ENCODE assay signal across 12 cellular contexts in genomic region chr5:372556-372910, GRCh38. TPM values are rescaled to one million over a fixed set of nuclear protein-coding genes. Genes with fewer than 3 reads are reported as not detected.
DNase-seq lines count a peak whose midpoint lies in the region; ATAC-seq, FAIRE-seq and TF ChIP-seq lines count a peak whose summit lies in the region.
"Had no signal": no experiment of that assay in that cellular context is flagged by ENCODE, and none has a peak within 500 bp of the region (broad histone marks: within the 10 kb centered on the region; RNA-seq: fewer than 3 reads in every experiment).

No MANE protein-coding gene starts in this region.

- no peak overlapping the region for H3K14ac ChIP-seq in H1 (ENCODE audit: insufficient read length)

- H3K27me3 ChIP-seq in Panc1 (ENCODE audit: control insufficient read depth, insufficient read depth, low read length) = no peaks in the 10 kb centered on the region
- peaks cover 0 to 20% (median 14%) of the 10 kb centered on the region in 4 experiments; a peak in 5 of 7 replicates for H3K27me3 ChIP-seq in H1 (replicated peaks in 1 of 4; ENCODE audit: control insufficient read depth in 3 of 4, extremely low read depth in 1 of 4, insufficient read depth in 3 of 4, low read length in 3 of 4)
- H3K27me3 ChIP-seq in testis = no peaks in the 10 kb centered on the region

- H2AK5ac ChIP-seq in H1 (ENCODE audit: low read depth, low read length) = no peak overlapping the region

- intact Hi-C loops in Panc1 (cut with micrococcal nuclease; ENCODE audit: unreplicated experiment) (no loop called here), testis (cut with DNase I; ENCODE audit: low total_unique reads) (no loop called here)

- no peak overlapping the region for H4K8ac ChIP-seq in H1 (ENCODE audit: extremely low read depth, insufficient read depth, low read length)

- no peak overlapping the region for H3K4ac ChIP-seq in H1 (replicated peaks; ENCODE audit: insufficient read length, low read depth, low read length)

- peaks cover 84% of the 10 kb centered on the region for H3K4me1 Mint-ChIP-seq in activated naive CD4-positive, alpha-beta T cell treated with anti-CD3 and anti-CD28 coated beads, Interleukin-2, amount 10 ng/mL, durations not matched to agents 7 days and 5 days

- H4K91ac ChIP-seq in H1 (replicated peaks; ENCODE audit: insufficient read length, low read length) = no peak overlapping the region

- H3K36me3 ChIP-seq in Panc1 (ENCODE audit: control insufficient read depth, insufficient read depth, low read length) (no peaks in the 10 kb centered on the region), H1 (ENCODE audit: control insufficient read depth in 2 of 4, insufficient read depth in 4 of 4, low read length in 3 of 4) (no peaks in the 10 kb centered on the region), testis (ENCODE audit: low read depth, missing control alignments) (no peaks in the 10 kb centered on the region)
- H3K36me3 ChIP-seq: tibial nerve had no signal

- no peak for FAIRE-seq in H1 (lab: Jason Lieb, UNC)
- FAIRE-seq: K562 had no signal

- peaks cover 24% of the 10 kb centered on the region for H3K36me3 Mint-ChIP-seq in activated naive CD4-positive, alpha-beta T cell treated with anti-CD3 and anti-CD28 coated beads, Interleukin-2, amount 10 ng/mL, durations not matched to agents 7 days and 5 days
- H3K36me3 Mint-ChIP-seq: memory B cell had no signal

- H3K4me3 Mint-ChIP-seq in activated naive CD4-positive, alpha-beta T cell treated with anti-CD3 and anti-CD28 coated beads, Interleukin-2, amount 10 ng/mL, durations not matched to agents 7 days and 5 days = peak overlapping the region; percentile 33
- H3K4me3 Mint-ChIP-seq: memory B cell had no signal

- no peak overlapping the region for H3K56ac ChIP-seq in H1 (replicated peaks; ENCODE audit: insufficient read length, low read depth, low read length)

- in situ Hi-C loops in Panc1 (cut with HindIII; ENCODE audit: low pct_unique_long_range_greater_than_20kb, low sequenced_read_pairs) = no loop called here

- no peak overlapping the region for H2BK120ac ChIP-seq in H1 (replicated peaks; ENCODE audit: low read depth, low read length)

- TF ChIP-seq EP300 in H1 (IDR thresholded peaks at IDR 0.05; ENCODE audit: borderline replicate concordance in 1 of 2, low read depth in 2 of 2, low read length in 2 of 2) = no peak

- no peaks in the 10 kb centered on the region for H3K79me1 ChIP-seq in H1 (ENCODE audit: low read depth, low read length)

- no peak overlapping the region for H3K18ac ChIP-seq in H1 (ENCODE audit: extremely low read depth, low read length)

- H3K79me2 ChIP-seq in H1 (ENCODE audit: control insufficient read depth in 1 of 2, insufficient read depth in 2 of 2, low read length in 2 of 2) = no peaks in the 10 kb centered on the region

- no peak for TF ChIP-seq POLR2A in H1 (IDR thresholded peaks at IDR 0.05; ENCODE audit: control extremely low read depth in 1 of 2, low read depth in 2 of 2, low read length in 2 of 2)
- no peak for TF ChIP-seq POLR2A in testis (IDR thresholded peaks at IDR 0.05)

- H3K27ac ChIP-seq in Panc1 (ENCODE audit: low read length) = no peak overlapping the region
- H3K27ac ChIP-seq in H1 (ENCODE audit: low read depth, low read length) = no peak overlapping the region
- no peak overlapping the region for H3K27ac ChIP-seq in testis

- ATAC-seq in Panc1 (0 out of 2 replicates have a peak, but pooled peaks have one; percentile 10), HG03432 (IDR thresholded peaks at IDR 0.05; ENCODE audit: unreplicated experiment) (no peak)

- H3K9ac ChIP-seq in H1 (replicated peaks in 1 of 4; ENCODE audit: extremely low read depth in 1 of 4, low read depth in 3 of 4, low read length in 3 of 4) = no peak overlapping the region

- no peak overlapping the region for H2AFZ ChIP-seq in H1 (ENCODE audit: low read length)

- WGBS in H1 (ENCODE audit: extremely low coverage in 1 of 2, insufficient coverage in 1 of 2, insufficient read length in 1 of 2, insufficient replicate concordance in 2 of 2, low coverage in 1 of 2, low lambda C conversion rate in 2 of 2, missing lambda C conversion rate in 1 of 2), 2 experiments = 88% methylated on average over 13 of the region's 13 CpGs; no CpG with 5 or more reads in 1 of the 2 experiments
- 90 to 92% methylated on average over 7 to 13 of the region's 13 CpGs for WGBS in testis, 2 donors

- no peak overlapping the region for H2BK20ac ChIP-seq in H1 (ENCODE audit: low read length)

- CTCF ChIA-PET in activated naive CD4-positive, alpha-beta T cell treated with anti-CD3 and anti-CD28 coated beads, Interleukin-2, amount 10 ng/mL, durations not matched to agents 7 days and 5 days (lab: Charles Lee) = interaction anchor here (1.0 kb wide), 1 partner anchor 57 kb away, joined by 3 read pairs; no protein-coding TSS in a partner anchor
- CTCF ChIA-PET in Panc1 (lab: Charles Lee) = no interaction called here
- CTCF ChIA-PET in H1 (lab: Charles Lee; ENCODE audit: partially characterized antibody) = interaction anchor here (0.6 to 1.5 kb wide), 5 partner anchors 12 to 243 kb away, joined by 3 to 5 read pairs (median 4); no protein-coding TSS in a partner anchor

- no peaks in the 10 kb centered on the region for H3K27me3 Mint-ChIP-seq in activated naive CD4-positive, alpha-beta T cell treated with anti-CD3 and anti-CD28 coated beads, Interleukin-2, amount 10 ng/mL, durations not matched to agents 7 days and 5 days

- no peak overlapping the region for H4K5ac ChIP-seq in H1 (ENCODE audit: insufficient read length, low read depth, low read length)

- no peak overlapping the region for H2BK15ac ChIP-seq in H1 (ENCODE audit: low read length)

- peak overlapping the region; percentile 78 for H3K27ac Mint-ChIP-seq in activated naive CD4-positive, alpha-beta T cell treated with anti-CD3 and anti-CD28 coated beads, Interleukin-2, amount 10 ng/mL, durations not matched to agents 7 days and 5 days
- H3K27ac Mint-ChIP-seq: memory B cell had no signal

- H3K4me3 ChIP-seq in Panc1 (ENCODE audit: low read depth in 2 of 2, low read length in 2 of 2) = no peak overlapping the region
- H3K4me3 ChIP-seq in H1 (ENCODE audit: extremely low read depth in 1 of 4, insufficient read depth in 2 of 4, low read depth in 3 of 4, low read length in 4 of 4) = no peak overlapping the region
- no peak overlapping the region for H3K4me3 ChIP-seq in testis
- H3K4me3 ChIP-seq: K562, tibial nerve had no signal

- TF ChIP-seq RAD21 in H1 (IDR thresholded peaks at IDR 0.05 in 1 of 2, conservative IDR thresholded peaks at IDR 0.05 in 1 of 2; ENCODE audit: low read depth in 2 of 2, low read length in 2 of 2) = no peak

- no peaks in the 10 kb centered on the region for H3K9me3 ChIP-seq in Panc1 (ENCODE audit: control insufficient read depth, insufficient read depth, low read depth, low read length)
- H3K9me3 ChIP-seq in H1 (ENCODE audit: insufficient read depth in 2 of 2, low read depth in 1 of 2, low read length in 1 of 2) = no peaks in the 10 kb centered on the region
- no peaks in the 10 kb centered on the region for H3K9me3 ChIP-seq in testis
- H3K9me3 ChIP-seq: tibial nerve had no signal

- TF ChIP-seq CTCF in Panc1 (IDR thresholded peaks at IDR 0.05) (no peak), H1 (IDR thresholded peaks at IDR 0.05; ENCODE audit: control extremely low read depth in 1 of 3, insufficient read depth in 1 of 3, low read depth in 1 of 3, low read length in 3 of 3) (no peak), testis (IDR thresholded peaks at IDR 0.05) (no peak)

- no peak for DNase-seq in activated naive CD4-positive, alpha-beta T cell treated with anti-CD3 and anti-CD28 coated beads, Interleukin-2, amount 10 ng/mL, durations not matched to agents 7 days and 5 days
- no peak for DNase-seq in activated naive CD4-positive, alpha-beta T cell (lab: John Stamatoyannopoulos, UW)
- no peak for DNase-seq in Panc1 (ENCODE audit: low read depth, low spot score)
- peak in 1 of 2 experiments; percentile 40 for DNase-seq in H1 (ENCODE audit: low read depth in 1 of 2, low spot score in 2 of 2)
- peak; percentile 12 for DNase-seq in testis
- DNase-seq in AG08395 (ENCODE audit: low spot score) = no peak
- no peak for DNase-seq in NK-92 (lab: John Stamatoyannopoulos, UW; ENCODE audit: unreplicated experiment)
- DNase-seq: activated CD4-positive, alpha-beta T cell treated with anti-CD3 and anti-CD28 coated beads for 4 hours had no signal

- peak overlapping the region; percentile 50; the same call in 1 of the 2 replicates for H2BK12ac ChIP-seq in H1 (ENCODE audit: low read depth, low read length)

- H3K4me1 ChIP-seq in Panc1 (ENCODE audit: control insufficient read depth, insufficient read depth, low read length) = no peaks in the 10 kb centered on the region; the same call in 1 of the 2 replicates
- H3K4me1 ChIP-seq in H1 (replicated peaks in 1 of 4; ENCODE audit: control insufficient read depth in 3 of 4, insufficient read depth in 4 of 4, low read length in 3 of 4) = peaks cover 0 to 14% (median 5%) of the 10 kb centered on the region in 4 experiments; a peak in 5 of 7 replicates
- peaks cover 6% of the 10 kb centered on the region for H3K4me1 ChIP-seq in testis

- POLR2A ChIA-PET in Panc1 (lab: Charles Lee) = no interaction called here
- POLR2A ChIA-PET in H1 (lab: Charles Lee; ENCODE audit: partially characterized antibody) = no interaction called here

- peaks cover 3% of the 10 kb centered on the region; the same call in 1 of the 2 replicates for H3K23me2 ChIP-seq in H1 (ENCODE audit: low read depth, low read length)

- no TSS peak for BruUV-seq in Panc1 (replicated peaks; lab: Mats Ljungman, UMichigan)

- H4K20me1 ChIP-seq in H1 (replicated peaks in 1 of 2; ENCODE audit: control insufficient read depth in 1 of 2, insufficient read depth in 2 of 2, low read length in 2 of 2) = no peaks in the 10 kb centered on the region

- H3K23ac ChIP-seq in H1 (ENCODE audit: insufficient read length) = no peak overlapping the region

- no peaks in the 10 kb centered on the region for H3K9me3 Mint-ChIP-seq in activated naive CD4-positive, alpha-beta T cell treated with anti-CD3 and anti-CD28 coated beads, Interleukin-2, amount 10 ng/mL, durations not matched to agents 7 days and 5 days
- H3K9me3 Mint-ChIP-seq: memory B cell had no signal

- H2BK5ac ChIP-seq in H1 (ENCODE audit: low read depth, low read length) = no peak overlapping the region

- no peak overlapping the region for H3K4me2 ChIP-seq in H1 (ENCODE audit: insufficient read depth in 1 of 2, low read depth in 2 of 2, low read length in 2 of 2)

RNA-seq across cellular contexts. Expression of gene AHRR, which starts 51.0 kb away (rescaled TPM):
- 23.6 TPM for total RNA-seq in Panc1 (2021; ENCODE audit: unreplicated experiment)
- polyA plus RNA-seq in Panc1 (2012; ENCODE audit: insufficient read length) = 29.3 TPM
- total RNA-seq in H1 (2021; fragmentation: NEBNext Ultra II Directional; extraction: Animal tissue kit (Norgen Biotek cat#: 25700)) = 0.80 and 1.4 TPM in 2 replicates
- polyA plus RNA-seq in H1 (2011; rRNA removed) = 0.41 and 0.97 TPM in 2 replicates
- polyA plus RNA-seq in H1 (2011; cell fraction: cytosol; rRNA removed) = 0.72 TPM
- polyA plus RNA-seq in H1 (2011; cell fraction: nucleus; rRNA removed) = 3.3 TPM
- polyA plus RNA-seq in H1 (2012, experiment 1 of 2) = 0.36 to 0.64 TPM (median 0.48 TPM) in 4 replicates
- polyA plus RNA-seq in H1 (2012, experiment 2 of 2) = 0.49 TPM
- polyA plus RNA-seq in H1 (2013, experiment 1 of 2) = 0.28 TPM
- 0.15 TPM for polyA plus RNA-seq in H1 (2013, experiment 2 of 2)
- polyA minus RNA-seq in H1 (2011; rRNA and poly(A)+ RNA removed) = 0.49 and 0.50 TPM in 2 replicates
- 0.66 TPM for polyA minus RNA-seq in H1 (2011; cell fraction: cytosol; rRNA and poly(A)+ RNA removed)
- polyA minus RNA-seq in H1 (2011; cell fraction: nucleus; rRNA and poly(A)+ RNA removed) = 1.5 TPM
- total RNA-seq in testis = 10 to 100 TPM; 36.9 to 43.4 TPM
- polyA plus RNA-seq in testis (ENCODE audit: insufficient read depth, low read depth, low replicate concordance) = 68.5 TPM

Comparison
In these comparisons a context has a peak if more than half of its experiments do, and no peak if none do; other contexts are left out.
1. RNA of gene AHRR, which starts 51.0 kb away (total RNA-seq): 36.9 to 43.4 TPM in testis and 23.6 TPM in Panc1 (single experiment); 0.80 to 1.4 TPM in H1; every median in the first group is over 10 times any median in the second.